ENCODE assay signal across 29 cellular contexts in genomic region chr4:24408640-24409039, GRCh38.
"Had no signal": no experiment of that assay in that cellular context is flagged by ENCODE, and none has a peak within 500 bp of the region (broad histone marks: within the 10 kb centered on the region; RNA-seq: fewer than 3 reads in every experiment).

No MANE protein-coding gene starts in this region.

- H3K27ac Mint-ChIP-seq: dendritic cell treated with granulocyte-macrophage colony-stimulating factor and Interleukin-4, amounts not matched to agents 40 ng/mL and 50 ng/mL, for 4 days; effector memory CD8-positive, alpha-beta T cell; endodermal cell had no signal

- FAIRE-seq: colon, endometrium, endothelial cell of umbilical vein, frontal cortex had no signal

- H3K9me3 ChIP-seq: colonic mucosa, esophagus muscularis mucosa, esophagus squamous epithelium, gastrocnemius medialis, gastroesophageal sphincter had no signal

- DNase-seq: colonic mucosa; cortex of kidney; dermis blood vessel endothelial cell; dorsolateral prefrontal cortex; effector CD4-positive, alpha-beta T cell; effector CD8-positive, alpha-beta T cell; effector memory CD4-positive, alpha-beta T cell; effector memory CD8-positive, alpha-beta T cell; endodermal cell; erythroblast; esophagus squamous epithelium; foreskin fibroblast; foreskin keratinocyte; foreskin melanocyte; gastrocnemius medialis; glutamatergic neuron; head of caudate nucleus; heart left ventricle; heart right ventricle had no signal

- H3K4me1 ChIP-seq: colonic mucosa, esophagus muscularis mucosa, esophagus squamous epithelium, foreskin keratinocyte, gastroesophageal sphincter, heart left ventricle, heart right ventricle had no signal

- H3K36me3 ChIP-seq: colonic mucosa, esophagus muscularis mucosa, esophagus squamous epithelium, gastrocnemius medialis, gastroesophageal sphincter, heart left ventricle, heart right ventricle had no signal

- H3K4me3 Mint-ChIP-seq: dendritic cell treated with granulocyte-macrophage colony-stimulating factor and Interleukin-4, amounts not matched to agents 40 ng/mL and 50 ng/mL, for 4 days; effector memory CD8-positive, alpha-beta T cell; endodermal cell had no signal

- H3K27me3 ChIP-seq: colonic mucosa, dorsolateral prefrontal cortex, esophagus muscularis mucosa, gastrocnemius medialis, gastroesophageal sphincter, heart left ventricle, heart right ventricle had no signal

- H3K27ac ChIP-seq: colonic mucosa, coronary artery, epithelial cell of prostate, esophagus muscularis mucosa, esophagus squamous epithelium, foreskin keratinocyte, gastrocnemius medialis, gastroesophageal sphincter, heart left ventricle, heart right ventricle had no signal

- H3K4me3 ChIP-seq: colonic mucosa, coronary artery, dorsolateral prefrontal cortex, esophagus muscularis mucosa, esophagus squamous epithelium, gastrocnemius medialis, gastroesophageal sphincter, heart left ventricle, heart right ventricle had no signal

- ATAC-seq: effector memory CD8-positive, alpha-beta T cell; esophagus mucosa; foreskin keratinocyte; gastrocnemius medialis; gastroesophageal sphincter; heart left ventricle; heart right ventricle had no signal

- H3K9me3 Mint-ChIP-seq: dendritic cell treated with granulocyte-macrophage colony-stimulating factor and Interleukin-4, amounts not matched to agents 40 ng/mL and 50 ng/mL, for 4 days; effector memory CD8-positive, alpha-beta T cell; endodermal cell had no signal
